1 cellular context compared by ENCODE assay signal in the genomic region with DNA sequence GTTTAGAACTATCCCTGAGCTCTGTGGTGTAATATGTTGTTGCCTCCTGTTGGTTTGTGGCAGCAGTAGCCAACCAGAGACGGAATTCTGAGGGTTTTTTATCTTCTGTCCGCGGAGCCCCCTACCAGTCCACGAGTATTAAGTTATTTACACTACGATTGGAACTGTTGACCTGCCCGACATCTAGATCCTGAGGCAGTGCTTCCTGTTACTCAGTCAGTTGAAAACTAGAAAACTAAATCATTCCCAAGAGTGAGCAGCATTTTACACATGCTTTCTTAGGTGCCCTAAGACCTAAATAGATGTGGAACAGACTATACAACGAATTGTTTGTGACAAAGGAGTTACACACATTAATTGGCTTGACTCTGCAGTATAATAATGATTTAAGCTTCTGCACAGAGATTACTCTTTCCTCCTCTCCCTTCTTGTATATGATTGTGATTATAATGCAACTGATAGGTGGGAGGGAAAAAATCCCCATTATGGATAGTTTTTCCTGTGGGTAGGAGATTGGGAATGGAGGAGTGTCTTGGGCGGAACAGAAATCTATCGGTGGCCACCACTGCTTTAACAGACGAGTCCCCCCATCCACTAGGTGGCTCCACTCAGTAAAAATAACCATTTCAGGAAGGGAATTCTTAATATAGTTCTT.
A peak's percentile ranks its signal among the peaks of the same experiment; 100 is the strongest.
TF ChIP-seq lines count a peak whose summit lies in the region.

No MANE protein-coding gene starts in this region.

TF ChIP-seq in HepG2, 621 proteins besides CTCF, POLR2A, EP300 and RAD21 (continued from another document and continues in another):
- TF ChIP-seq, protein P1, sequence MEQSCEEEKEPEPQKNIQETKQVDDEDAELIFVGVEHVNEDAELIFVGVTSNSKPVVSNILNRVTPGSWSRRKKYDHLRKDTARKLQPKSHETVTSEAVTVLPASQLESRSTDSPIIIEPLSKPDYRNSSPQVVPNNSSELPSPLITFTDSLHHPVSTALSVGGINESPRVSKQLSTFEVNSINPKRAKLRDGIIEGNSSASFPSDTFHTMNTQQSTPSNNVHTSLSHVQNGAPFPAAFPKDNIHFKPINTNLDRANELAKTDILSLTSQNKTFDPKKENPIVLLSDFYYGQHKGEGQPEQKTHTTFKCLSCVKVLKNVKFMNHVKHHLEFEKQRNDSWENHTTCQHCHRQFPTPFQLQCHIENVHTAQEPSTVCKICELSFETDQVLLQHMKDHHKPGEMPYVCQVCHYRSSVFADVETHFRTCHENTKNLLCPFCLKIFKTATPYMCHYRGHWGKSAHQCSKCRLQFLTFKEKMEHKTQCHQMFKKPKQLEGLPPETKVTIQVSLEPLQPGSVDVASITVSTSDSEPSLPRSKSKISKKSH (CRISPR knock-in tag; IDR thresholded peaks at IDR 0.05; ENCODE audit: borderline replicate concordance): no peak
- TF ChIP-seq REXO4 (CRISPR knock-in tag; IDR thresholded peaks at IDR 0.05; ENCODE audit: borderline replicate concordance): no peak
- no peak for TF ChIP-seq JARID2 (CRISPR knock-in tag; IDR thresholded peaks at IDR 0.05; ENCODE audit: insufficient replicate concordance)
- no peak for TF ChIP-seq REL (CRISPR knock-in tag; conservative IDR thresholded peaks at IDR 0.05)
- no peak for TF ChIP-seq ZFP90 (CRISPR knock-in tag; IDR thresholded peaks at IDR 0.05; ENCODE audit: borderline replicate concordance)
- TF ChIP-seq, protein P2, sequence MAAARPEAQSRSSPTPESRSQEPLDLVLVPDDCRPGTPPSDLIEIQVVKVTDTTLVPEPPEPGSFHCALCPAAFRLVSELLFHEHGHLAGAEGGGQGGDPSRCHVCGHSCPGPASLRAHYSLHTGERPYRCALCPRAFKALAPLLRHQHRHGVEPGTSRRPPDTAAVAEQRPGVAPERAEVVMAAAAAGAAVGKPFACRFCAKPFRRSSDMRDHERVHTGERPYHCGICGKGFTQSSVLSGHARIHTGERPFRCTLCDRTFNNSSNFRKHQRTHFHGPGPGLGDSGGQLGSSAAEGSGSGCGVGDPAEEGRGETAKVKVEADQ (CRISPR knock-in tag; IDR thresholded peaks at IDR 0.05; ENCODE audit: borderline replicate concordance): peak; percentile 75; the same call in 1 of the 2 replicates
- TF ChIP-seq, protein P3, sequence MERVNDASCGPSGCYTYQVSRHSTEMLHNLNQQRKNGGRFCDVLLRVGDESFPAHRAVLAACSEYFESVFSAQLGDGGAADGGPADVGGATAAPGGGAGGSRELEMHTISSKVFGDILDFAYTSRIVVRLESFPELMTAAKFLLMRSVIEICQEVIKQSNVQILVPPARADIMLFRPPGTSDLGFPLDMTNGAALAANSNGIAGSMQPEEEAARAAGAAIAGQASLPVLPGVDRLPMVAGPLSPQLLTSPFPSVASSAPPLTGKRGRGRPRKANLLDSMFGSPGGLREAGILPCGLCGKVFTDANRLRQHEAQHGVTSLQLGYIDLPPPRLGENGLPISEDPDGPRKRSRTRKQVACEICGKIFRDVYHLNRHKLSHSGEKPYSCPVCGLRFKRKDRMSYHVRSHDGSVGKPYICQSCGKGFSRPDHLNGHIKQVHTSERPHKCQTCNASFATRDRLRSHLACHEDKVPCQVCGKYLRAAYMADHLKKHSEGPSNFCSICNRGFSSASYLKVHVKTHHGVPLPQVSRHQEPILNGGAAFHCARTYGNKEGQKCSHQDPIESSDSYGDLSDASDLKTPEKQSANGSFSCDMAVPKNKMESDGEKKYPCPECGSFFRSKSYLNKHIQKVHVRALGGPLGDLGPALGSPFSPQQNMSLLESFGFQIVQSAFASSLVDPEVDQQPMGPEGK (CRISPR knock-in tag; IDR thresholded peaks at IDR 0.05): no peak
- TF ChIP-seq THAP11 (CRISPR knock-in tag; IDR thresholded peaks at IDR 0.05): peak; percentile 63
- TF ChIP-seq ZC3H4 (CRISPR knock-in tag; IDR thresholded peaks at IDR 0.05; ENCODE audit: borderline replicate concordance): no peak
- peak; percentile 33; the same call in 1 of the 2 replicates for TF ChIP-seq ZNF3 (CRISPR knock-in tag; IDR thresholded peaks at IDR 0.05)
- no peak for TF ChIP-seq ZNF354B (CRISPR knock-in tag; IDR thresholded peaks at IDR 0.05)
- TF ChIP-seq TARDBP (CRISPR knock-in tag; IDR thresholded peaks at IDR 0.05): peak; percentile 59
- TF ChIP-seq, protein P4, sequence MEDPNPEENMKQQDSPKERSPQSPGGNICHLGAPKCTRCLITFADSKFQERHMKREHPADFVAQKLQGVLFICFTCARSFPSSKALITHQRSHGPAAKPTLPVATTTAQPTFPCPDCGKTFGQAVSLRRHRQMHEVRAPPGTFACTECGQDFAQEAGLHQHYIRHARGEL (CRISPR knock-in tag; IDR thresholded peaks at IDR 0.05): no peak
- TF ChIP-seq SATB2 (CRISPR knock-in tag; IDR thresholded peaks at IDR 0.05): no peak
- TF ChIP-seq, protein P5, sequence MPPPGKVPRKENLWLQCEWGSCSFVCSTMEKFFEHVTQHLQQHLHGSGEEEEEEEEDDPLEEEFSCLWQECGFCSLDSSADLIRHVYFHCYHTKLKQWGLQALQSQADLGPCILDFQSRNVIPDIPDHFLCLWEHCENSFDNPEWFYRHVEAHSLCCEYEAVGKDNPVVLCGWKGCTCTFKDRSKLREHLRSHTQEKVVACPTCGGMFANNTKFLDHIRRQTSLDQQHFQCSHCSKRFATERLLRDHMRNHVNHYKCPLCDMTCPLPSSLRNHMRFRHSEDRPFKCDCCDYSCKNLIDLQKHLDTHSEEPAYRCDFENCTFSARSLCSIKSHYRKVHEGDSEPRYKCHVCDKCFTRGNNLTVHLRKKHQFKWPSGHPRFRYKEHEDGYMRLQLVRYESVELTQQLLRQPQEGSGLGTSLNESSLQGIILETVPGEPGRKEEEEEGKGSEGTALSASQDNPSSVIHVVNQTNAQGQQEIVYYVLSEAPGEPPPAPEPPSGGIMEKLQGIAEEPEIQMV (CRISPR knock-in tag; IDR thresholded peaks at IDR 0.05; ENCODE audit: low read depth): no peak
- TF ChIP-seq, protein P6, sequence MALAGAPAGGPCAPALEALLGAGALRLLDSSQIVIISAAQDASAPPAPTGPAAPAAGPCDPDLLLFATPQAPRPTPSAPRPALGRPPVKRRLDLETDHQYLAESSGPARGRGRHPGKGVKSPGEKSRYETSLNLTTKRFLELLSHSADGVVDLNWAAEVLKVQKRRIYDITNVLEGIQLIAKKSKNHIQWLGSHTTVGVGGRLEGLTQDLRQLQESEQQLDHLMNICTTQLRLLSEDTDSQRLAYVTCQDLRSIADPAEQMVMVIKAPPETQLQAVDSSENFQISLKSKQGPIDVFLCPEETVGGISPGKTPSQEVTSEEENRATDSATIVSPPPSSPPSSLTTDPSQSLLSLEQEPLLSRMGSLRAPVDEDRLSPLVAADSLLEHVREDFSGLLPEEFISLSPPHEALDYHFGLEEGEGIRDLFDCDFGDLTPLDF (CRISPR knock-in tag; IDR thresholded peaks at IDR 0.05): 0 out of 2 replicates have a peak, but pooled peaks have one; percentile 16
- TF ChIP-seq, protein P7, sequence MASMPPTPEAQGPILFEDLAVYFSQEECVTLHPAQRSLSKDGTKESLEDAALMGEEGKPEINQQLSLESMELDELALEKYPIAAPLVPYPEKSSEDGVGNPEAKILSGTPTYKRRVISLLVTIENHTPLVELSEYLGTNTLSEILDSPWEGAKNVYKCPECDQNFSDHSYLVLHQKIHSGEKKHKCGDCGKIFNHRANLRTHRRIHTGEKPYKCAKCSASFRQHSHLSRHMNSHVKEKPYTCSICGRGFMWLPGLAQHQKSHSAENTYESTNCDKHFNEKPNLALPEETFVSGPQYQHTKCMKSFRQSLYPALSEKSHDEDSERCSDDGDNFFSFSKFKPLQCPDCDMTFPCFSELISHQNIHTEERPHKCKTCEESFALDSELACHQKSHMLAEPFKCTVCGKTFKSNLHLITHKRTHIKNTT (CRISPR knock-in tag; IDR thresholded peaks at IDR 0.05): no peak
- TF ChIP-seq, protein P8, sequence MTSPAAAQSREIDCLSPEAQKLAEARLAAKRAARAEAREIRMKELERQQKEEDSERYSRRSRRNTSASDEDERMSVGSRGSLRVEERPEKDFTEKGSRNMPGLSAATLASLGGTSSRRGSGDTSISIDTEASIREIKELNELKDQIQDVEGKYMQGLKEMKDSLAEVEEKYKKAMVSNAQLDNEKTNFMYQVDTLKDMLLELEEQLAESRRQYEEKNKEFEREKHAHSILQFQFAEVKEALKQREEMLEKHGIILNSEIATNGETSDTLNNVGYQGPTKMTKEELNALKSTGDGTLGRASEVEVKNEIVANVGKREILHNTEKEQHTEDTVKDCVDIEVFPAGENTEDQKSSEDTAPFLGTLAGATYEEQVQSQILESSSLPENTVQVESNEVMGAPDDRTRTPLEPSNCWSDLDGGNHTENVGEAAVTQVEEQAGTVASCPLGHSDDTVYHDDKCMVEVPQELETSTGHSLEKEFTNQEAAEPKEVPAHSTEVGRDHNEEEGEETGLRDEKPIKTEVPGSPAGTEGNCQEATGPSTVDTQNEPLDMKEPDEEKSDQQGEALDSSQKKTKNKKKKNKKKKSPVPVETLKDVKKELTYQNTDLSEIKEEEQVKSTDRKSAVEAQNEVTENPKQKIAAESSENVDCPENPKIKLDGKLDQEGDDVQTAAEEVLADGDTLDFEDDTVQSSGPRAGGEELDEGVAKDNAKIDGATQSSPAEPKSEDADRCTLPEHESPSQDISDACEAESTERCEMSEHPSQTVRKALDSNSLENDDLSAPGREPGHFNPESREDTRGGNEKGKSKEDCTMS (CRISPR knock-in tag; conservative IDR thresholded peaks at IDR 0.05): no peak
- TF ChIP-seq ZNF562 (CRISPR knock-in tag; IDR thresholded peaks at IDR 0.05; ENCODE audit: borderline replicate concordance): no peak
- TF ChIP-seq, protein P9, sequence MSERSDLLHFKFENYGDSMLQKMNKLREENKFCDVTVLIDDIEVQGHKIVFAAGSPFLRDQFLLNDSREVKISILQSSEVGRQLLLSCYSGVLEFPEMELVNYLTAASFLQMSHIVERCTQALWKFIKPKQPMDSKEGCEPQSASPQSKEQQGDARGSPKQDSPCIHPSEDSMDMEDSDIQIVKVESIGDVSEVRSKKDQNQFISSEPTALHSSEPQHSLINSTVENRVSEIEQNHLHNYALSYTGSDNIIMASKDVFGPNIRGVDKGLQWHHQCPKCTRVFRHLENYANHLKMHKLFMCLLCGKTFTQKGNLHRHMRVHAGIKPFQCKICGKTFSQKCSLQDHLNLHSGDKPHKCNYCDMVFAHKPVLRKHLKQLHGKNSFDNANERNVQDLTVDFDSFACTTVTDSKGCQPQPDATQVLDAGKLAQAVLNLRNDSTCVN (CRISPR knock-in tag; IDR thresholded peaks at IDR 0.05; ENCODE audit: borderline replicate concordance): no peak
- no peak for TF ChIP-seq EZH2 (conservative IDR thresholded peaks at IDR 0.05; ENCODE audit: low read depth, low read length)
- TF ChIP-seq ZMYM3 (CRISPR knock-in tag; IDR thresholded peaks at IDR 0.05): 0 out of 2 replicates have a peak, but pooled peaks have one; percentile 53
- TF ChIP-seq FLYWCH1 (CRISPR knock-in tag; IDR thresholded peaks at IDR 0.05): no peak
- TF ChIP-seq ZNF331 (CRISPR knock-in tag; IDR thresholded peaks at IDR 0.05): no peak; the same call in 1 of the 2 replicates
- TF ChIP-seq CREM (IDR thresholded peaks at IDR 0.05): peak; percentile 45; the same call in 1 of the 2 replicates
- TF ChIP-seq CREM (CRISPR knock-in tag; IDR thresholded peaks at IDR 0.05): no peak
- TF ChIP-seq, protein P10, sequence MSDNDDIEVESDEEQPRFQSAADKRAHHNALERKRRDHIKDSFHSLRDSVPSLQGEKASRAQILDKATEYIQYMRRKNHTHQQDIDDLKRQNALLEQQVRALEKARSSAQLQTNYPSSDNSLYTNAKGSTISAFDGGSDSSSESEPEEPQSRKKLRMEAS (IDR thresholded peaks at IDR 0.05): no peak; the same call in 1 of the 2 replicates
- TF ChIP-seq, protein P11, sequence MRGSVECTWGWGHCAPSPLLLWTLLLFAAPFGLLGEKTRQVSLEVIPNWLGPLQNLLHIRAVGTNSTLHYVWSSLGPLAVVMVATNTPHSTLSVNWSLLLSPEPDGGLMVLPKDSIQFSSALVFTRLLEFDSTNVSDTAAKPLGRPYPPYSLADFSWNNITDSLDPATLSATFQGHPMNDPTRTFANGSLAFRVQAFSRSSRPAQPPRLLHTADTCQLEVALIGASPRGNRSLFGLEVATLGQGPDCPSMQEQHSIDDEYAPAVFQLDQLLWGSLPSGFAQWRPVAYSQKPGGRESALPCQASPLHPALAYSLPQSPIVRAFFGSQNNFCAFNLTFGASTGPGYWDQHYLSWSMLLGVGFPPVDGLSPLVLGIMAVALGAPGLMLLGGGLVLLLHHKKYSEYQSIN (CRISPR knock-in tag; IDR thresholded peaks at IDR 0.05; ENCODE audit: borderline replicate concordance): peak; percentile 90; the same call in 1 of the 2 replicates
- no peak for TF ChIP-seq PAWR (CRISPR knock-in tag; IDR thresholded peaks at IDR 0.05; ENCODE audit: borderline replicate concordance)
- peak; percentile 60; the same call in 1 of the 2 replicates for TF ChIP-seq TGIF2 (CRISPR knock-in tag; IDR thresholded peaks at IDR 0.05)
- peak in 1 of 2 experiments; percentile 60; a peak in 1 of 4 replicates for TF ChIP-seq KLF16 (CRISPR knock-in tag; IDR thresholded peaks at IDR 0.05)
- TF ChIP-seq, protein P12, sequence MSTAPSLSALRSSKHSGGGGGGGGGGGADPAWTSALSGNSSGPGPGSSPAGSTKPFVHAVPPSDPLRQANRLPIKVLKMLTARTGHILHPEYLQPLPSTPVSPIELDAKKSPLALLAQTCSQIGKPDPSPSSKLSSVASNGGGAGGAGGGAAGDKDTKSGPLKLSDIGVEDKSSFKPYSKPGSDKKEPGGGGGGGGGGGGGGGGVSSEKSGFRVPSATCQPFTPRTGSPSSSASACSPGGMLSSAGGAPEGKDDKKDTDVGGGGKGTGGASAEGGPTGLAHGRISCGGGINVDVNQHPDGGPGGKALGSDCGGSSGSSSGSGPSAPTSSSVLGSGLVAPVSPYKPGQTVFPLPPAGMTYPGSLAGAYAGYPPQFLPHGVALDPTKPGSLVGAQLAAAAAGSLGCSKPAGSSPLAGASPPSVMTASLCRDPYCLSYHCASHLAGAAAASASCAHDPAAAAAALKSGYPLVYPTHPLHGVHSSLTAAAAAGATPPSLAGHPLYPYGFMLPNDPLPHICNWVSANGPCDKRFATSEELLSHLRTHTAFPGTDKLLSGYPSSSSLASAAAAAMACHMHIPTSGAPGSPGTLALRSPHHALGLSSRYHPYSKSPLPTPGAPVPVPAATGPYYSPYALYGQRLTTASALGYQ (CRISPR knock-in tag; IDR thresholded peaks at IDR 0.05): no peak
- TF ChIP-seq, protein P13, sequence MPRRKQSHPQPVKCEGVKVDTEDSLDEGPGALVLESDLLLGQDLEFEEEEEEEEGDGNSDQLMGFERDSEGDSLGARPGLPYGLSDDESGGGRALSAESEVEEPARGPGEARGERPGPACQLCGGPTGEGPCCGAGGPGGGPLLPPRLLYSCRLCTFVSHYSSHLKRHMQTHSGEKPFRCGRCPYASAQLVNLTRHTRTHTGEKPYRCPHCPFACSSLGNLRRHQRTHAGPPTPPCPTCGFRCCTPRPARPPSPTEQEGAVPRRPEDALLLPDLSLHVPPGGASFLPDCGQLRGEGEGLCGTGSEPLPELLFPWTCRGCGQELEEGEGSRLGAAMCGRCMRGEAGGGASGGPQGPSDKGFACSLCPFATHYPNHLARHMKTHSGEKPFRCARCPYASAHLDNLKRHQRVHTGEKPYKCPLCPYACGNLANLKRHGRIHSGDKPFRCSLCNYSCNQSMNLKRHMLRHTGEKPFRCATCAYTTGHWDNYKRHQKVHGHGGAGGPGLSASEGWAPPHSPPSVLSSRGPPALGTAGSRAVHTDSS (CRISPR knock-in tag; conservative IDR thresholded peaks at IDR 0.05): no peak
- TF ChIP-seq ZBTB1 (CRISPR knock-in tag; IDR thresholded peaks at IDR 0.05; ENCODE audit: borderline replicate concordance): no peak
- TF ChIP-seq SNAPC2 (CRISPR knock-in tag; IDR thresholded peaks at IDR 0.05): no peak
- no peak for TF ChIP-seq KLF13 (CRISPR knock-in tag; IDR thresholded peaks at IDR 0.05)
- no peak for TF ChIP-seq U2AF1 (optimal IDR thresholded peaks at IDR 0.05; ENCODE audit: low read depth, low read length)
- TF ChIP-seq ZNF274 (CRISPR knock-in tag; IDR thresholded peaks at IDR 0.05): no peak
- no peak for TF ChIP-seq ZNF430 (CRISPR knock-in tag; IDR thresholded peaks at IDR 0.05)
- TF ChIP-seq SMARCE1 (IDR thresholded peaks at IDR 0.05; ENCODE audit: borderline replicate concordance): no peak
